ENCODE assay signal across 1 cellular context in genomic region chr7:978416-979091, GRCh38.
TF ChIP-seq lines count a peak whose summit lies in the region.

No MANE protein-coding gene starts in this region.

TF ChIP-seq in HepG2, 621 proteins besides CTCF, POLR2A, EP300 and RAD21 (continued from another document and continues in another):
- TF ChIP-seq PBX3 (CRISPR knock-in tag; IDR thresholded peaks at IDR 0.05; ENCODE audit: borderline replicate concordance): no peak
- TF ChIP-seq ZNF781 (CRISPR knock-in tag; IDR thresholded peaks at IDR 0.05; ENCODE audit: borderline replicate concordance, not compliant biosample characterization): no peak
- no peak for TF ChIP-seq YEATS4 (CRISPR knock-in tag; IDR thresholded peaks at IDR 0.05; ENCODE audit: borderline replicate concordance)
- TF ChIP-seq ZC3H4 (CRISPR knock-in tag; IDR thresholded peaks at IDR 0.05; ENCODE audit: borderline replicate concordance): peak; percentile 94
- TF ChIP-seq TOPORS (CRISPR knock-in tag; IDR thresholded peaks at IDR 0.05): no peak
- TF ChIP-seq LBX2 (CRISPR knock-in tag; IDR thresholded peaks at IDR 0.05; ENCODE audit: borderline replicate concordance): no peak
- TF ChIP-seq PHF21A (CRISPR knock-in tag; IDR thresholded peaks at IDR 0.05): no peak
- no peak for TF ChIP-seq ZNF639 (CRISPR knock-in tag; conservative IDR thresholded peaks at IDR 0.05)
- TF ChIP-seq RBM22 (optimal IDR thresholded peaks at IDR 0.05; ENCODE audit: low read length): peak; percentile 93
- TF ChIP-seq AFF4 (CRISPR knock-in tag; IDR thresholded peaks at IDR 0.05): no peak
- TF ChIP-seq BATF2 (CRISPR knock-in tag; IDR thresholded peaks at IDR 0.05): 0 out of 2 replicates have a peak, but pooled peaks have one; percentile 25
- peak; percentile 90 for TF ChIP-seq AGO2 (optimal IDR thresholded peaks at IDR 0.05; ENCODE audit: low read depth, low read length)
- TF ChIP-seq ZNF280D (CRISPR knock-in tag; IDR thresholded peaks at IDR 0.05): peak; percentile 73; the same call in 1 of the 2 replicates
- TF ChIP-seq ZSCAN22 (CRISPR knock-in tag; IDR thresholded peaks at IDR 0.05): no peak
- TF ChIP-seq KAT2B (IDR thresholded peaks at IDR 0.05; ENCODE audit: borderline replicate concordance, low read depth, low read length): no peak
- TF ChIP-seq POLR2G (IDR thresholded peaks at IDR 0.05; ENCODE audit: low read depth, low read length): peak; percentile 42; the same call in 1 of the 2 replicates
- TF ChIP-seq AGO1 (IDR thresholded peaks at IDR 0.05; ENCODE audit: low read depth, low read length, poor library complexity, severe bottlenecking): no peak
- no peak; the same call in 1 of the 2 replicates for TF ChIP-seq CSRNP1 (CRISPR knock-in tag; IDR thresholded peaks at IDR 0.05)
- no peak for TF ChIP-seq ZNF776 (CRISPR knock-in tag; IDR thresholded peaks at IDR 0.05)
- TF ChIP-seq ZFP90 (CRISPR knock-in tag; IDR thresholded peaks at IDR 0.05; ENCODE audit: borderline replicate concordance): no peak
- TF ChIP-seq ZBTB49 (CRISPR knock-in tag; IDR thresholded peaks at IDR 0.05; ENCODE audit: borderline replicate concordance): no peak
- TF ChIP-seq GATA4 (IDR thresholded peaks at IDR 0.05; ENCODE audit: borderline replicate concordance, low read depth): no peak
- TF ChIP-seq XBP1 (CRISPR knock-in tag; IDR thresholded peaks at IDR 0.05): no peak
- 0 out of 2 replicates have a peak, but pooled peaks have one; percentile 22 for TF ChIP-seq SSRP1 (CRISPR knock-in tag; IDR thresholded peaks at IDR 0.05)
- TF ChIP-seq HMG20B (CRISPR knock-in tag; conservative IDR thresholded peaks at IDR 0.05): no peak
- TF ChIP-seq BHLHE40 (IDR thresholded peaks at IDR 0.05; ENCODE audit: low read length): no peak
- TF ChIP-seq ZNF616 (CRISPR knock-in tag; IDR thresholded peaks at IDR 0.05; ENCODE audit: low read depth): no peak
- no peak for TF ChIP-seq DR1 (CRISPR knock-in tag; IDR thresholded peaks at IDR 0.05)
- TF ChIP-seq ZNF337 (CRISPR knock-in tag; IDR thresholded peaks at IDR 0.05; ENCODE audit: borderline replicate concordance, low read depth): 0 out of 2 replicates have a peak, but pooled peaks have one; percentile 34
- 0 out of 2 replicates have a peak, but pooled peaks have one; percentile 13 for TF ChIP-seq POGK (CRISPR knock-in tag; conservative IDR thresholded peaks at IDR 0.05)
- TF ChIP-seq SIX4 (CRISPR knock-in tag; IDR thresholded peaks at IDR 0.05): no peak
- no peak for TF ChIP-seq MAF1 (CRISPR knock-in tag; IDR thresholded peaks at IDR 0.05; ENCODE audit: borderline replicate concordance)
- TF ChIP-seq NONO (IDR thresholded peaks at IDR 0.05): no peak
- 0 out of 2 replicates have a peak, but pooled peaks have one; percentile 24 for TF ChIP-seq NONO (CRISPR knock-in tag; conservative IDR thresholded peaks at IDR 0.05)
- no peak for TF ChIP-seq ATF7 (IDR thresholded peaks at IDR 0.05)
- no peak for TF ChIP-seq ATF7 (CRISPR knock-in tag; IDR thresholded peaks at IDR 0.05)
- TF ChIP-seq ZSCAN20 (CRISPR knock-in tag; IDR thresholded peaks at IDR 0.05; ENCODE audit: borderline replicate concordance): no peak
- no peak for TF ChIP-seq ZNF572 (CRISPR knock-in tag; IDR thresholded peaks at IDR 0.05)
- TF ChIP-seq MYC (CRISPR knock-in tag; IDR thresholded peaks at IDR 0.05; ENCODE audit: borderline replicate concordance): peak; percentile 16; the same call in 1 of the 2 replicates
- no peak for TF ChIP-seq ATM (IDR thresholded peaks at IDR 0.05; ENCODE audit: borderline replicate concordance)
- no peak for TF ChIP-seq ZNF597 (CRISPR knock-in tag; IDR thresholded peaks at IDR 0.05)
- TF ChIP-seq ZBTB33 (CRISPR knock-in tag; IDR thresholded peaks at IDR 0.05): peak; percentile 78; the same call in 1 of the 2 replicates
- TF ChIP-seq ZNF484 (CRISPR knock-in tag; IDR thresholded peaks at IDR 0.05; ENCODE audit: borderline replicate concordance, low read depth): no peak
